ENCODE assay signal across 1 cellular context in the genomic region with DNA sequence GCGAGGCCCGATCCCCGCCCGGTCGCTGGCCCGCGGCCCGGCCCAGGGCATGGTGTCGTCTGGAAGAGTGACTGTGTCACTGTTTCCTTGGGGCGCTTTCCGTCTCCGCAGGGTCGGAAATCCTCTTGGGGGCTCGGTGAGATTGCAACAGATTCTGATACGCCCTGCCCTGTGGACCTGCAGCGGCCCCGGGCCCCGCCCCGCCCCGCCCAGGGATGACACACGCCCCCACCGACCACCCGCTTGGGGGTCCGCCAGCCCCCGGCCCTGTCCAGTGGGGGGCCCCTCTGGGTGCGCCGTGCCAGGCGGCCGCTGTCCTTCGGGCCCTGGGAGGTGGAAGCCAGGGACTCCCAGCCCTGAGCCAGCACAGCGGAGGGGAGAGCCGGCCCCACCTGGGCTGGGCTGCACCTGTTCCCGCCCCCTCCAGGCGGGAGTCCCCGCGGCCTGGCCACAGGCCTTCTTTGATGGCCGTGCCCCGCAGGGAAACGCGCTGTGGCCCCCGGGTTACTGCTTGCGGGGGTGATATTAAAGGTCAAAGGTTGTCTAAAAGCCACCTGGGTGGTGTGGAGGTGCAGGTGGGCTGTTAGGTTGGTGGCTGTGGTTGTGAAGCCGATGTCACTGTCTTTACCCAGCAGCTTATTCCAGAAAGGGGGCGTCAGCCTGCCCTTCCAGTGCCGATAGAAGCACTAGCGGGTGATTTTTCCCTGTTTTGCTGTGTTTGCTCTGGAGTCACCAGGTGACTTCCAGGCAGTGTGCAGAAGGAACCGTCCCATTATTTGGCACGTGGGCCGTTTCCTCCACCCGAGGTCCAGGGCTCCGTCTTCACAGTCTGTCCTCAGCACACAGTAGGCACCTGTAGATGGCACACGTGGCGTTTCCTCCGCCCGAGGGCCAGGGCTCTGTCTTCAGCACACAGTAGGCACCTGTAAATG.
TF ChIP-seq lines count a peak whose summit lies in the region.

No MANE protein-coding gene starts in this region.

TF ChIP-seq in HCT116, 20 proteins besides CTCF, POLR2A, EP300 and RAD21 (continued from another document):
- TF ChIP-seq, protein P1, sequence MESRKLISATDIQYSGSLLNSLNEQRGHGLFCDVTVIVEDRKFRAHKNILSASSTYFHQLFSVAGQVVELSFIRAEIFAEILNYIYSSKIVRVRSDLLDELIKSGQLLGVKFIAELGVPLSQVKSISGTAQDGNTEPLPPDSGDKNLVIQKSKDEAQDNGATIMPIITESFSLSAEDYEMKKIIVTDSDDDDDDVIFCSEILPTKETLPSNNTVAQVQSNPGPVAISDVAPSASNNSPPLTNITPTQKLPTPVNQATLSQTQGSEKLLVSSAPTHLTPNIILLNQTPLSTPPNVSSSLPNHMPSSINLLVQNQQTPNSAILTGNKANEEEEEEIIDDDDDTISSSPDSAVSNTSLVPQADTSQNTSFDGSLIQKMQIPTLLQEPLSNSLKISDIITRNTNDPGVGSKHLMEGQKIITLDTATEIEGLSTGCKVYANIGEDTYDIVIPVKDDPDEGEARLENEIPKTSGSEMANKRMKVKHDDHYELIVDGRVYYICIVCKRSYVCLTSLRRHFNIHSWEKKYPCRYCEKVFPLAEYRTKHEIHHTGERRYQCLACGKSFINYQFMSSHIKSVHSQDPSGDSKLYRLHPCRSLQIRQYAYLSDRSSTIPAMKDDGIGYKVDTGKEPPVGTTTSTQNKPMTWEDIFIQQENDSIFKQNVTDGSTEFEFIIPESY (IDR thresholded peaks at IDR 0.05; ENCODE audit: extremely low read depth, insufficient replicate concordance, low read length): no peak
